37 cellular contexts compared by ENCODE assay signal in genomic region chr9:22997923-22998322, GRCh38.
DNase-seq lines count a peak whose midpoint lies in the region; ATAC-seq, FAIRE-seq and TF ChIP-seq lines count a peak whose summit lies in the region.
"Had no signal": no experiment of that assay in that cellular context is flagged by ENCODE, and none has a peak within 500 bp of the region (broad histone marks: within the 10 kb centered on the region; RNA-seq: fewer than 3 reads in every experiment).

No MANE protein-coding gene starts in this region.

- H2BK20ac ChIP-seq in H1 (ENCODE audit: low read length) = no peak overlapping the region

- no peak overlapping the region for H3K23ac ChIP-seq in H1 (ENCODE audit: insufficient read length)

- H3K14ac ChIP-seq in H1 (ENCODE audit: insufficient read length) = no peak overlapping the region

- H2AK5ac ChIP-seq in H1 (ENCODE audit: low read depth, low read length) = no peak overlapping the region

- H3K4me2 ChIP-seq in H1 (ENCODE audit: insufficient read depth in 1 of 2, low read depth in 2 of 2, low read length in 2 of 2) = no peak overlapping the region
- H3K4me2 ChIP-seq: A549; BLaER1; BLaER1 treated with 17β-estradiol and CSF1 and Interleukin-3, amounts not matched to agents 10 nM and 100 nM had no signal

- H4K91ac ChIP-seq in H1 (replicated peaks; ENCODE audit: insufficient read length, low read length) = no peak overlapping the region

- no peak for TF ChIP-seq RAD21 in H1 (IDR thresholded peaks at IDR 0.05 in 1 of 2, conservative IDR thresholded peaks at IDR 0.05 in 1 of 2; ENCODE audit: low read depth in 2 of 2, low read length in 2 of 2)

- TF ChIP-seq POLR2A in H1 (IDR thresholded peaks at IDR 0.05; ENCODE audit: control extremely low read depth in 1 of 2, low read depth in 2 of 2, low read length in 2 of 2) = no peak

- H3K9ac ChIP-seq in adipocyte (ENCODE audit: low read length) (no peak overlapping the region), H1 (replicated peaks in 1 of 4; ENCODE audit: extremely low read depth in 1 of 4, low read depth in 3 of 4, low read length in 3 of 4) (no peak overlapping the region), endodermal cell (ENCODE audit: extremely low read depth, low read length, poor library complexity, severe bottlenecking) (no peak overlapping the region)
- H3K9ac ChIP-seq: BLaER1; BLaER1 treated with 17β-estradiol and CSF1 and Interleukin-3, amounts not matched to agents 10 nM and 100 nM had no signal

- FAIRE-seq in H1 (lab: Jason Lieb, UNC) = no peak
- FAIRE-seq: A204.1, A549, D721Med had no signal

- H3K4me3 Mint-ChIP-seq in endodermal cell = no peak overlapping the region
- H3K4me3 Mint-ChIP-seq: B cell; CD14-positive monocyte; CD4-positive, alpha-beta memory T cell; CD4-positive, alpha-beta T cell; CD4-positive, CD25-positive, alpha-beta regulatory T cell; CD8-positive, alpha-beta memory T cell; CD8-positive, alpha-beta T cell had no signal

- H2BK5ac ChIP-seq in H1 (ENCODE audit: low read depth, low read length) = no peak overlapping the region

- intact Hi-C loops in posterior vena cava (cut with DNase I) = no loop called here

- no peak overlapping the region for H4K5ac ChIP-seq in H1 (ENCODE audit: insufficient read length, low read depth, low read length)

- H2BK15ac ChIP-seq in H1 (ENCODE audit: low read length) = no peak overlapping the region

- H3K36me3 ChIP-seq in HEK293 (ENCODE audit: control insufficient read depth in 2 of 2, insufficient read depth in 1 of 2, low read length in 2 of 2) (no peaks in the 10 kb centered on the region), adipocyte (ENCODE audit: control insufficient read depth, insufficient read depth, low read length, severe bottlenecking) (no peaks in the 10 kb centered on the region), H1 (ENCODE audit: control insufficient read depth in 2 of 4, insufficient read depth in 4 of 4, low read length in 3 of 4) (peaks cover 0 to 3% (median 0%) of the 10 kb centered on the region in 4 experiments; a peak in 1 of 8 replicates), endodermal cell (ENCODE audit: control insufficient read depth, insufficient read depth, low read length) (no peaks in the 10 kb centered on the region)
- H3K36me3 ChIP-seq: BE2C; BLaER1; BLaER1 treated with 17β-estradiol and CSF1 and Interleukin-3, amounts not matched to agents 10 nM and 100 nM had no signal

- no peaks in the 10 kb centered on the region for H4K20me1 ChIP-seq in H1 (replicated peaks in 1 of 2; ENCODE audit: control insufficient read depth in 1 of 2, insufficient read depth in 2 of 2, low read length in 2 of 2)
- H4K20me1 ChIP-seq: BLaER1; BLaER1 treated with 17β-estradiol and CSF1 and Interleukin-3, amounts not matched to agents 10 nM and 100 nM had no signal

- no peak for ATAC-seq in GM21619 (IDR thresholded peaks at IDR 0.05; ENCODE audit: unreplicated experiment)
- no peak for ATAC-seq in GM21825 (IDR thresholded peaks at IDR 0.05; ENCODE audit: unreplicated experiment)
- ATAC-seq: A549; CD8-positive, alpha-beta T cell had no signal

- H3K79me1 ChIP-seq in H1 (ENCODE audit: low read depth, low read length) = no peaks in the 10 kb centered on the region

- no peak for TF ChIP-seq EP300 in H1 (IDR thresholded peaks at IDR 0.05; ENCODE audit: borderline replicate concordance in 1 of 2, low read depth in 2 of 2, low read length in 2 of 2)

- no peak overlapping the region for H2BK12ac ChIP-seq in H1 (ENCODE audit: low read depth, low read length)

- no peak overlapping the region for H3K18ac ChIP-seq in H1 (ENCODE audit: extremely low read depth, low read length)

- peaks cover 8% of the 10 kb centered on the region for H3K36me3 Mint-ChIP-seq in endodermal cell (ENCODE audit: low read depth)
- H3K36me3 Mint-ChIP-seq: CD14-positive monocyte; CD4-positive, alpha-beta memory T cell; CD4-positive, CD25-positive, alpha-beta regulatory T cell; CD8-positive, alpha-beta memory T cell; CD8-positive, alpha-beta T cell had no signal

- H3K27ac Mint-ChIP-seq in endodermal cell = no peak overlapping the region
- H3K27ac Mint-ChIP-seq: B cell; CD14-positive monocyte; CD4-positive, alpha-beta memory T cell; CD4-positive, alpha-beta T cell; CD4-positive, CD25-positive, alpha-beta regulatory T cell; CD8-positive, alpha-beta memory T cell; CD8-positive, alpha-beta T cell had no signal

- no peak overlapping the region for H4K8ac ChIP-seq in H1 (ENCODE audit: extremely low read depth, insufficient read depth, low read length)

- 86% methylated on average over 4 of the region's 4 CpGs; no CpG with 5 or more reads in 1 of the 2 experiments for WGBS in H1 (ENCODE audit: extremely low coverage in 1 of 2, insufficient coverage in 1 of 2, insufficient read length in 1 of 2, insufficient replicate concordance in 2 of 2, low coverage in 1 of 2, low lambda C conversion rate in 2 of 2, missing lambda C conversion rate in 1 of 2), 2 experiments
- 95% methylated on average over 3 to 4 of the region's 4 CpGs for WGBS in endodermal cell (ENCODE audit: insufficient coverage in 1 of 2, insufficient read length in 1 of 2), 2 experiments

- H3K4me1 ChIP-seq in HEK293 (ENCODE audit: control insufficient read depth, insufficient read depth, low read length) (no peaks in the 10 kb centered on the region), adipocyte (ENCODE audit: control insufficient read depth, insufficient read depth, low read length) (no peaks in the 10 kb centered on the region), H1 (replicated peaks in 1 of 4; ENCODE audit: control insufficient read depth in 3 of 4, insufficient read depth in 4 of 4, low read length in 3 of 4) (no peaks in the 10 kb centered on the region), endodermal cell (ENCODE audit: control insufficient read depth, insufficient read depth, low read length) (no peaks in the 10 kb centered on the region)
- H3K4me1 ChIP-seq: A549; BE2C; BLaER1; BLaER1 treated with 17β-estradiol and CSF1 and Interleukin-3, amounts not matched to agents 10 nM and 100 nM; Caco-2 had no signal

- H3K4me3 ChIP-seq in HEK293 (ENCODE audit: low read depth, low read length) = no peak overlapping the region
- H3K4me3 ChIP-seq in adipocyte (ENCODE audit: low read length) = peak overlapping the region; percentile 20
- no peak overlapping the region for H3K4me3 ChIP-seq in H1 (ENCODE audit: extremely low read depth in 1 of 4, insufficient read depth in 2 of 4, low read depth in 3 of 4, low read length in 4 of 4)
- H3K4me3 ChIP-seq in endodermal cell (ENCODE audit: low read length) = peak overlapping the region; percentile 46
- H3K4me3 ChIP-seq: A549; BLaER1; BLaER1 treated with 17β-estradiol and CSF1 and Interleukin-3, amounts not matched to agents 10 nM and 100 nM had no signal

- POLR2A ChIA-PET in HEK293 (lab: Yijun Ruan, JAX) (no interaction called here), H1 (lab: Charles Lee; ENCODE audit: partially characterized antibody) (no interaction called here)

- H3K23me2 ChIP-seq in H1 (ENCODE audit: low read depth, low read length) = no peaks in the 10 kb centered on the region

- TF ChIP-seq CTCF in HEK293 (tag by site-specific recombination; IDR thresholded peaks at IDR 0.05) (no peak), H1 (IDR thresholded peaks at IDR 0.05; ENCODE audit: control extremely low read depth in 1 of 3, insufficient read depth in 1 of 3, low read depth in 1 of 3, low read length in 3 of 3) (no peak), endodermal cell (conservative IDR thresholded peaks at IDR 0.05) (no peak)

- no peaks in the 10 kb centered on the region for H3K27me3 ChIP-seq in adipocyte (replicated peaks; ENCODE audit: control insufficient read depth, insufficient read depth, low read length)
- no peaks in the 10 kb centered on the region for H3K27me3 ChIP-seq in H1 (replicated peaks in 1 of 4; ENCODE audit: control insufficient read depth in 3 of 4, extremely low read depth in 1 of 4, insufficient read depth in 3 of 4, low read length in 3 of 4)
- no peaks in the 10 kb centered on the region for H3K27me3 ChIP-seq in endodermal cell (ENCODE audit: control insufficient read depth, insufficient read depth, low read length, poor library complexity, severe bottlenecking)
- H3K27me3 ChIP-seq: BE2C; BLaER1; BLaER1 treated with 17β-estradiol and CSF1 and Interleukin-3, amounts not matched to agents 10 nM and 100 nM had no signal

- DNase-seq in adipocyte (ENCODE audit: low read depth) (no peak), H1 (ENCODE audit: low read depth in 1 of 2, low spot score in 2 of 2) (no peak), endodermal cell (no peak), NCI-H1417 (lab: John Stamatoyannopoulos, UW) (no peak), posterior vena cava (ENCODE audit: low spot score) (no peak)
- DNase-seq: 8988T; ACHN; AML-193; BE2C; C1 segment of cervical spinal cord; Caco-2; Calu3; CD4-positive, alpha-beta memory T cell; CD4-positive, alpha-beta T cell; CD4-positive, CD25-positive, alpha-beta regulatory T cell; CD8-positive, alpha-beta memory T cell; CD8-positive, alpha-beta T cell; COR-L47; DMS 273 treated with DMSO at 0.1 percent for 48 hours; DMS153; DMS53; DMS79; DMS79 treated with DMSO at 0.1 percent for 48 hours; DND-41; EL had no signal

- no peaks in the 10 kb centered on the region for H3K27me3 Mint-ChIP-seq in endodermal cell (ENCODE audit: insufficient read depth)
- H3K27me3 Mint-ChIP-seq: B cell; CD4-positive, alpha-beta memory T cell; CD4-positive, alpha-beta T cell; CD4-positive, CD25-positive, alpha-beta regulatory T cell; CD8-positive, alpha-beta memory T cell had no signal

- H3K9me3 ChIP-seq in HEK293 (ENCODE audit: control insufficient read depth, insufficient read depth, low read depth, low read length) (no peaks in the 10 kb centered on the region), adipocyte (ENCODE audit: control insufficient read depth, low read length) (peaks cover 14% of the 10 kb centered on the region), H1 (ENCODE audit: insufficient read depth in 2 of 2, low read depth in 1 of 2, low read length in 1 of 2) (peaks cover 18 to 21% of the 10 kb centered on the region in 2 experiments), endodermal cell (ENCODE audit: control insufficient read depth, low read length) (peaks cover 29% of the 10 kb centered on the region)
- H3K9me3 ChIP-seq: A549, Caco-2 had no signal

- no peak overlapping the region for H3K56ac ChIP-seq in H1 (replicated peaks; ENCODE audit: insufficient read length, low read depth, low read length)

- H3K4ac ChIP-seq in H1 (replicated peaks; ENCODE audit: insufficient read length, low read depth, low read length) = no peak overlapping the region

- H3K27ac ChIP-seq in HEK293 (ENCODE audit: extremely low read depth, low read depth, low read length) = no peak overlapping the region
- H3K27ac ChIP-seq in H1 (ENCODE audit: low read depth, low read length) = no peak overlapping the region
- H3K27ac ChIP-seq in endodermal cell (ENCODE audit: low read depth, low read length) = no peak overlapping the region
- H3K27ac ChIP-seq: 22Rv1; A549; BLaER1; BLaER1 treated with 17β-estradiol and CSF1 and Interleukin-3, amounts not matched to agents 10 nM and 100 nM; C4-2B had no signal

- peaks cover 32% of the 10 kb centered on the region for H3K9me3 Mint-ChIP-seq in endodermal cell

- CTCF ChIA-PET in HEK293 (lab: Yijun Ruan, JAX) = interaction anchor here (1.3 kb wide), 1 partner anchor 9 kb away, joined by 5 read pairs; no protein-coding TSS in a partner anchor
- CTCF ChIA-PET in H1 (lab: Charles Lee; ENCODE audit: partially characterized antibody) = no interaction called here

- no peak overlapping the region for H2BK120ac ChIP-seq in H1 (replicated peaks; ENCODE audit: low read depth, low read length)

- H3K79me2 ChIP-seq in H1 (ENCODE audit: control insufficient read depth in 1 of 2, insufficient read depth in 2 of 2, low read length in 2 of 2) = no peaks in the 10 kb centered on the region

- no peak overlapping the region for H2AFZ ChIP-seq in H1 (ENCODE audit: low read length)

- peaks cover 5% of the 10 kb centered on the region for H3K4me1 Mint-ChIP-seq in endodermal cell
- H3K4me1 Mint-ChIP-seq: B cell; CD14-positive monocyte; CD4-positive, alpha-beta memory T cell; CD4-positive, CD25-positive, alpha-beta regulatory T cell; CD8-positive, alpha-beta memory T cell had no signal

Comparison
In these comparisons a context has a peak if more than half of its experiments do, and no peak if none do; other contexts are left out.
1. H3K4me3 ChIP-seq: peak in adipocyte (single experiment) and endodermal cell (single experiment); none in HEK293 (single experiment) and H1 (0 of 4).